ENCODE assay signal across 15 cellular contexts in the genomic region with DNA sequence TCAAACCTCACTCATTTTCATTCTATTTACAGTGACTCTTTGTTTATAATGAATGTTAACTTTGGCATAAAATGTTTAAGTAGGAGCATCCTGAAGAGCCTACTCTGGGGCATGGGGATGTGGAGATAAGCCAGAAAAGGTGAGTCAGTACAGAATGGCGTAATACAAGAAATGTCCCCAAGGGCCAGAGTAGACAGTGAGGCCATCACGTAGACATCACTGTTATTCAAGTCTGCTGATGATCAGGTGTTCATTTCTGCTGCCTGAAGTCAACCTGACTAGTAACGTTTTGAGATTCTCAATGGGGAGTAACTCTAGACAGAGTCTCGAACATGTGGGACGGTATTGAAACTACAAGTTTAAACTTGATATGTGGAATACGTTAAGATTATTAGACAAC. TPM values are rescaled to one million over a fixed set of nuclear protein-coding genes. Genes with fewer than 3 reads are reported as not detected.
DNase-seq lines count a peak whose midpoint lies in the region; ATAC-seq and TF ChIP-seq lines count a peak whose summit lies in the region.
"Had no signal": no experiment of that assay in that cellular context is flagged by ENCODE, and none has a peak within 500 bp of the region (broad histone marks: within the 10 kb centered on the region; RNA-seq: fewer than 3 reads in every experiment).

No MANE protein-coding gene starts in this region.

- no peak overlapping the region for H4K8ac ChIP-seq in trophoblast cell (ENCODE audit: low read depth, low read length)

- no peak overlapping the region for H4K91ac ChIP-seq in trophoblast cell (ENCODE audit: low read depth, low read length)

- CTCF ChIA-PET in PC-9 (lab: Charles Lee), result interaction anchor here (0.5 kb wide), 1 partner anchor 420 kb away, joined by 4 read pairs; no protein-coding TSS in a partner anchor

- H3K4me2 ChIP-seq in PC-9, result peak overlapping the region; percentile 5
- H3K4me2 ChIP-seq in trophoblast cell (ENCODE audit: low read length), result no peak overlapping the region

- H4K20me1 ChIP-seq in PC-9 (ENCODE audit: insufficient read depth), result no peaks in the 10 kb centered on the region

- no peaks in the 10 kb centered on the region for H3K36me3 ChIP-seq in PC-9 (ENCODE audit: low read depth)
- no peaks in the 10 kb centered on the region for H3K36me3 ChIP-seq in trophoblast cell (ENCODE audit: control insufficient read depth in 1 of 2, insufficient read depth in 2 of 2, low read length in 2 of 2)
- H3K36me3 ChIP-seq: Peyer's patch had no signal

- no peak overlapping the region for H2BK5ac ChIP-seq in trophoblast cell (ENCODE audit: low read depth, low read length, poor library complexity)

- H3K23ac ChIP-seq in trophoblast cell (ENCODE audit: low read length), result no peak overlapping the region

- H3K18ac ChIP-seq in trophoblast cell (ENCODE audit: low read length), result no peak overlapping the region

- TF ChIP-seq CTCF in PC-9 (conservative IDR thresholded peaks at IDR 0.05), result no peak
- no peak for TF ChIP-seq CTCF in epithelial cell of esophagus (IDR thresholded peaks at IDR 0.05; ENCODE audit: insufficient read depth, low read depth, low read length, missing control alignments)

- H2BK12ac ChIP-seq in trophoblast cell (ENCODE audit: low read length), result peak overlapping the region; percentile 76

- no peaks in the 10 kb centered on the region for H3K9me2 ChIP-seq in PC-9 (ENCODE audit: insufficient read depth)

- H3K27ac ChIP-seq in PC-9, result peak overlapping the region; percentile 36
- H3K27ac ChIP-seq in trophoblast cell (ENCODE audit: low read depth, low read length), result peak overlapping the region; percentile 4
- H3K27ac ChIP-seq: Peyer's patch had no signal

- POLR2A ChIA-PET in PC-9 (lab: Charles Lee; ENCODE audit: unreplicated experiment), result interaction anchor here (0.7 kb wide), 1 partner anchor 188 kb away, joined by 4 read pairs; no protein-coding TSS in a partner anchor

- H3K9ac ChIP-seq in trophoblast cell (ENCODE audit: low read length), result no peak overlapping the region

- peak; percentile 25 for DNase-seq in LHCN-M2 (ENCODE audit: low read depth)
- peak; percentile 54 to 73 for DNase-seq in PC-9
- peak; percentile 83 for DNase-seq in epithelial cell of esophagus (ENCODE audit: low read depth)
- peak; percentile 93 to 98 for DNase-seq in trophoblast cell
- DNase-seq in H4 (ENCODE audit: low spot score), result no peak
- DNase-seq in dedifferentiated amniotic fluid mesenchymal stem cell (ENCODE audit: extremely low spot score), result no peak
- DNase-seq: DMS79, H7, MV-4-11, NCI-H1694 treated with DMSO at 0.1 percent for 48 hours, NCI-H2227 treated with DMSO at 0.1 percent for 48 hours, NCI-H510A treated with DMSO at 0.1 percent for 48 hours, Peyer's patch, Right ventricle myocardium superior had no signal

- WGBS in trophoblast cell (ENCODE audit: extremely low coverage, insufficient coverage, insufficient read length), result no CpG with 5 or more reads among the region's 6 CpGs

- peak overlapping the region; percentile 37 for H3K14ac ChIP-seq in trophoblast cell (ENCODE audit: low read length)

- peaks cover 10% of the 10 kb centered on the region; the same call in 1 of the 2 replicates for H3F3A ChIP-seq in PC-9 (ENCODE audit: insufficient read depth, low read depth)

- H2AFZ ChIP-seq in PC-9 (no peak overlapping the region), trophoblast cell (ENCODE audit: insufficient read depth, low read length, poor library complexity) (no peak overlapping the region)

- H3K79me2 ChIP-seq in PC-9 (ENCODE audit: low read depth), result no peaks in the 10 kb centered on the region
- H3K79me2 ChIP-seq in trophoblast cell (ENCODE audit: control insufficient read depth, insufficient read depth, low read length, poor library complexity), result no peaks in the 10 kb centered on the region

- H3K4me3 ChIP-seq in PC-9, result no peak overlapping the region
- H3K4me3 ChIP-seq in epithelial cell of esophagus (ENCODE audit: low read length), result no peak overlapping the region
- H3K4me3 ChIP-seq in trophoblast cell (ENCODE audit: low read depth, low read length), result no peak overlapping the region
- H3K4me3 ChIP-seq: Peyer's patch had no signal

- peaks cover 21% of the 10 kb centered on the region for H3K79me1 ChIP-seq in trophoblast cell (ENCODE audit: low read length)

- H3K9me3 ChIP-seq in PC-9 (ENCODE audit: insufficient read depth, low read depth), result no peaks in the 10 kb centered on the region
- H3K9me3 ChIP-seq in trophoblast cell (ENCODE audit: insufficient read depth, low read depth, low read length), result no peaks in the 10 kb centered on the region
- H3K9me3 ChIP-seq: Peyer's patch had no signal

- no peak overlapping the region for H3K4ac ChIP-seq in trophoblast cell (ENCODE audit: low read depth, low read length)

- H4K12ac ChIP-seq in trophoblast cell (ENCODE audit: low read depth, low read length), result no peak overlapping the region

- intact Hi-C loops in PC-9 (cut with micrococcal nuclease; ENCODE audit: unreplicated experiment), result loop anchor here (1.0 to 10.0 kb wide), 4 partner anchors 48 to 1292 kb away; a partner anchor contains a TSS

- no peak overlapping the region for H2BK120ac ChIP-seq in trophoblast cell (ENCODE audit: insufficient read depth, low read length, poor library complexity)

- H3K27me3 ChIP-seq in PC-9 (ENCODE audit: insufficient read depth, low read depth) (no peaks in the 10 kb centered on the region), trophoblast cell (ENCODE audit: insufficient read depth, low read length) (no peaks in the 10 kb centered on the region)
- H3K27me3 ChIP-seq: Peyer's patch had no signal

- no TSS peak for BruUV-seq in PC-9 (replicated peaks; lab: Mats Ljungman, UMichigan)

- no peak overlapping the region for H2AK5ac ChIP-seq in trophoblast cell (ENCODE audit: low read length)

- peaks cover 21% of the 10 kb centered on the region for H3K4me1 ChIP-seq in PC-9 (replicated peaks; ENCODE audit: insufficient read depth)
- H3K4me1 ChIP-seq in trophoblast cell (ENCODE audit: control insufficient read depth in 1 of 2, insufficient read depth in 2 of 2, low read length in 2 of 2), result peaks cover 2 to 9% of the 10 kb centered on the region in 2 experiments
- H3K4me1 ChIP-seq: Peyer's patch had no signal

- ATAC-seq in HG03469 (IDR thresholded peaks at IDR 0.05; ENCODE audit: unreplicated experiment), result no peak

RNA-seq across cellular contexts. Expression of a gene that starts 47.6 kb away (rescaled TPM):
- total RNA-seq in LHCN-M2 (2014; rRNA removed), result 1.9 and 2.8 TPM in 2 replicates
- 11.7 TPM for polyA plus RNA-seq in LHCN-M2 (2012)
- total RNA-seq in PC-9 (2021), result 88.1 and 88.7 TPM in 2 replicates
- 144 and 147 TPM in 2 replicates for polyA plus RNA-seq in trophoblast cell (2013)
- total RNA-seq in H4 (2014; rRNA removed; shearing (Covaris generic)), result 5.9 and 6.1 TPM in 2 replicates

Comparison
In these comparisons a context has a peak if more than half of its experiments do, and no peak if none do; other contexts are left out.
1. DNase-seq: peak in LHCN-M2 (single experiment), PC-9 (2 of 2), epithelial cell of esophagus (single experiment) and trophoblast cell (2 of 2); none in H4 (single experiment) and dedifferentiated amniotic fluid mesenchymal stem cell (single experiment).
2. RNA of a gene that starts 47.6 kb away (total RNA-seq): 88.1 to 88.7 TPM in PC-9; 5.9 to 6.1 TPM in H4 and 1.9 to 2.8 TPM in LHCN-M2; every median in the first group is over 10 times any median in the second.